In genomic region chr1:70542856-70543255, GRCh38 we compare ENCODE assay signal across 20 cellular contexts.
"Had no signal": no experiment of that assay in that cellular context is flagged by ENCODE, and none has a peak within 500 bp of the region (broad histone marks: within the 10 kb centered on the region; RNA-seq: fewer than 3 reads in every experiment).

No MANE protein-coding gene starts in this region.

- ATAC-seq: activated CD4-positive, CD25-positive, alpha-beta regulatory T cell treated with anti-CD3 and anti-CD28 coated beads, Interleukin-2, amount 50 U/mL, for 24 hours; activated CD8-positive, alpha-beta T cell treated with anti-CD3 and anti-CD28 coated beads, Interleukin-2, amount 10 ng/mL, durations not matched to agents 7 days and 5 days; activated naive CD8-positive, alpha-beta T cell treated with anti-CD3 and anti-CD28 coated beads, Interleukin-2, amount 50 U/mL, for 24 hours; body of pancreas; naive thymus-derived CD4-positive, alpha-beta T cell; sciatic nerve; stimulated activated effector memory CD8-positive, alpha-beta T cell treated with anti-CD3 and anti-CD28 coated beads, Interleukin-12 subunit alpha, Interleukin-12 subunit beta, amount 100 ng/mL, for 72 hours; stimulated activated naive CD8-positive, alpha-beta T cell treated with anti-CD3 and anti-CD28 coated beads, Interleukin-15, amount 100 ng/mL, for 72 hours had no signal

- H3K4me3 ChIP-seq: body of pancreas, left ventricle myocardium inferior, tibial artery had no signal

- DNase-seq: activated CD4-positive, alpha-beta T cell treated with anti-CD3 and anti-CD28 coated beads, Interleukin-2, amount 10 ng/mL, durations not matched to agents 24 days and 14 days; activated CD8-positive, alpha-beta T cell treated with anti-CD3 and anti-CD28 coated beads, Interleukin-2, amount 10 ng/mL, durations not matched to agents 7 days and 5 days; activated gamma-delta T cell; activated naive CD4-positive, alpha-beta T cell treated with anti-CD3 and anti-CD28 coated beads, Interleukin-2, amount 50 U/mL, for 16 hours; activated naive CD8-positive, alpha-beta T cell treated with anti-CD3 and anti-CD28 coated beads, Interleukin-2, amount 50 U/mL, for 24 hours; anterior cingulate cortex; body of pancreas; effector CD4-positive, alpha-beta T cell; hypothalamus; left ventricle myocardium inferior; naive thymus-derived CD4-positive, alpha-beta T cell; small intestine; stimulated activated CD4-positive, alpha-beta T cell treated with anti-CD3 and anti-CD28 coated beads, Interleukin-2, amount 100 ng/mL, for 24 hours; stimulated activated naive CD8-positive, alpha-beta T cell treated with anti-CD3 and anti-CD28 coated beads, Interleukin-15, amount 100 ng/mL, for 72 hours; tibial artery had no signal

- FAIRE-seq: endometrium, frontal cortex, small intestine had no signal

- H3K27me3 ChIP-seq: body of pancreas, tibial artery had no signal

- H3K36me3 ChIP-seq: left ventricle myocardium inferior, tibial artery had no signal
